20 cellular contexts compared by ENCODE assay signal in genomic region chr15:43932036-43932435, GRCh38.
"Had no signal": no experiment of that assay in that cellular context is flagged by ENCODE, and none has a peak within 500 bp of the region (broad histone marks: within the 10 kb centered on the region; RNA-seq: fewer than 3 reads in every experiment).

No MANE protein-coding gene starts in this region.

- H3K4me3 ChIP-seq: hepatocyte, mucosa of descending colon, sigmoid colon, suprapubic skin, tibial nerve, upper lobe of right lung had no signal

- H3K79me2 ChIP-seq: hepatocyte had no signal

- H3K36me3 ChIP-seq: sigmoid colon, suprapubic skin, tibial nerve, upper lobe of right lung had no signal

- H3K4me2 ChIP-seq: hepatocyte had no signal

- ATAC-seq: esophagus mucosa; mucosa of descending colon; naive thymus-derived CD8-positive, alpha-beta T cell; upper lobe of right lung had no signal

- H3K27ac ChIP-seq: hepatocyte, sigmoid colon, suprapubic skin, upper lobe of right lung had no signal

- H3K9me3 ChIP-seq: mucosa of descending colon, sigmoid colon, suprapubic skin, tibial nerve, upper lobe of right lung had no signal

- DNase-seq: central memory CD4-positive, alpha-beta T cell; cortex of kidney; effector memory CD4-positive, alpha-beta T cell; foreskin fibroblast; kidney; left cardiac atrium; left ventricle myocardium superior; mammary epithelial cell; mucosa of descending colon; naive thymus-derived CD8-positive, alpha-beta T cell; posterior cingulate gyrus; sigmoid colon; small intestine; stimulated activated CD4-positive, alpha-beta T cell treated with anti-CD3 and anti-CD28 coated beads, Interleukin-2, amount 100 ng/mL, for 48 hours; stimulated activated naive CD4-positive, alpha-beta T cell treated with Interleukin-2 at 50 U/mL for 16 hours; upper lobe of right lung had no signal

- H3K4me1 ChIP-seq: sigmoid colon, upper lobe of right lung had no signal

- H3K27me3 ChIP-seq: hepatocyte, sigmoid colon, suprapubic skin, tibial nerve, upper lobe of right lung had no signal

- H2AFZ ChIP-seq: hepatocyte had no signal
